1 cellular context compared by ENCODE assay signal in the genomic region with DNA sequence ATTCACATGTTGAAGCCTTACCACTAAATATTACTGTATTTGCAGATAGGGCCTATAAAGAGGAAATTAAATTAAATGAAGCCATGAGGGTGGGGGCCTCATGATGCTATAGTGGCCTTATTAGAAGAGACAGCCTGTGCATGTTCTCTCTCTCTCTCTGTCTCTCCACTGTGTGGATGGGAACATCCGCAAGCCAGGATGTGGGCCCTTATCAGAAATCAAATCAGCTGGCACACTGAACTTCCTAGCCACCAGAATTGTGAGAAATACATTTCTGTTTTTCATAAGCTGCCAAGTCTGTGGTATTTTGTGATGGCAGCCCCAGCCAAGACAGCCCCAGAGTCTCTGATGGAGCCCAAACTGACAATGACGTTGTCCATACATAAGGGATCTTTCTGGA.
TF ChIP-seq lines count a peak whose summit lies in the region.

No MANE protein-coding gene starts in this region.

TF ChIP-seq in SK-N-SH treated with all-trans-retinoic acid at 6 μM for 48 hours, 23 proteins besides CTCF, POLR2A, EP300 and RAD21 (continued from another document):
- TF ChIP-seq TCF4 (CRISPR knock-in tag; IDR thresholded peaks at IDR 0.05; ENCODE audit: borderline replicate concordance), result no peak
- no peak for TF ChIP-seq ZNF70 (CRISPR knock-in tag; IDR thresholded peaks at IDR 0.05)
